8 cellular contexts compared by ENCODE assay signal in genomic region chr7:100148559-100149328, GRCh38. TPM values are rescaled to one million over a fixed set of nuclear protein-coding genes. Genes with fewer than 3 reads are reported as not detected.
DNase-seq lines count a peak whose midpoint lies in the region; ATAC-seq, FAIRE-seq and TF ChIP-seq lines count a peak whose summit lies in the region.

TSS of gene LAMTOR4 (plus strand) at chr7:100148918. CDS start at chr7:100148973, 55 bp downstream.

- DNase-seq in AG04450 (ENCODE audit: low read depth, low spot score) (peak; percentile 99), NCI-H2227 treated with DMSO at 0.1 percent for 48 hours (lab: John Stamatoyannopoulos, UW) (peak; percentile 99), bronchial epithelial cell (ENCODE audit: low read depth) (peak; percentile 98), small intestine (peak; percentile 100)

- WGBS in small intestine, 3 donors: 0 to 1% (median 1%) methylated on average over 39 to 46 of the region's 46 CpGs

- CTCF ChIA-PET in AG04450 (lab: Charles Lee): interaction anchor here (0.6 to 1.0 kb wide), 3 partner anchors 16 to 332 kb away, joined by 3 to 4 read pairs (median 3); no protein-coding TSS in a partner anchor

- TF ChIP-seq CTCF in AG04450 (IDR thresholded peaks at IDR 0.05; ENCODE audit: low read depth, low read length) (no peak), WI38 (IDR thresholded peaks at IDR 0.05; ENCODE audit: low read depth, low read length) (no peak), bronchial epithelial cell (IDR thresholded peaks at IDR 0.05; ENCODE audit: insufficient read depth, low read length, severe bottlenecking) (no peak)

- FAIRE-seq in bronchial epithelial cell (lab: Jason Lieb, UNC) (no peak), small intestine (lab: Jason Lieb, UNC) (no peak)

- H3K27me3 ChIP-seq in AG04450 (ENCODE audit: control insufficient read depth, insufficient read depth, low read length) (no peaks in the 10 kb centered on the region), bronchial epithelial cell (ENCODE audit: control insufficient read depth, insufficient read depth, low read length) (no peaks in the 10 kb centered on the region), iPS-20b (ENCODE audit: insufficient read depth, low read length) (no peaks in the 10 kb centered on the region), small intestine (ENCODE audit: control insufficient read depth in 2 of 2, insufficient read depth in 2 of 2, low read length in 2 of 2) (no peaks in the 10 kb centered on the region)

- H3K36me3 ChIP-seq in bronchial epithelial cell (ENCODE audit: control insufficient read depth, insufficient read depth, low read length) (peaks cover 8% of the 10 kb centered on the region), iPS-20b (ENCODE audit: insufficient read depth, low read depth, low read length) (peaks cover 29% of the 10 kb centered on the region), small intestine (ENCODE audit: control insufficient read depth in 2 of 2, insufficient read depth in 2 of 2, low read length in 2 of 2) (peaks cover 0 to 5% of the 10 kb centered on the region in 2 donors)

- peak within 1 kb of the TSS; percentile 97 for H3K4me3 ChIP-seq in AG04450 (ENCODE audit: low read depth, low read length)
- peak within 1 kb of the TSS; percentile 72 for H3K4me3 ChIP-seq in WI38 (ENCODE audit: low read depth, low read length)
- peak within 1 kb of the TSS; percentile 79 for H3K4me3 ChIP-seq in bronchial epithelial cell (ENCODE audit: low read depth, low read length)
- H3K4me3 ChIP-seq in iPS-20b (ENCODE audit: low read length): peak within 1 kb of the TSS; percentile 96
- peak within 1 kb of the TSS; percentile 67 to 83 for H3K4me3 ChIP-seq in small intestine (ENCODE audit: low read depth in 1 of 2, low read length in 2 of 2)

- POLR2A ChIA-PET in AG04450 (lab: Yijun Ruan, JAX): interaction anchor here (0.7 to 1.6 kb wide), 6 partner anchors 9 to 281 kb away, joined by 3 to 9 read pairs (median 4); partner anchors contain the start of genes GAL3ST4, GPC2, MEPCE and ZCWPW1

- H3K9me3 ChIP-seq in AG04450 (ENCODE audit: control insufficient read depth, insufficient read depth, low read length) (no peaks in the 10 kb centered on the region; the same call in 1 of the 2 replicates), iPS-20b (ENCODE audit: insufficient read depth, low read depth, low read length) (no peaks in the 10 kb centered on the region), small intestine (ENCODE audit: control insufficient read depth, low read depth) (no peaks in the 10 kb centered on the region)

- ATAC-seq in GM18907 (IDR thresholded peaks at IDR 0.05; ENCODE audit: unreplicated experiment) (peak; percentile 96), HG03159 (IDR thresholded peaks at IDR 0.05; ENCODE audit: unreplicated experiment) (peak; percentile 95)

- no peak within 1 kb of the TSS for H3K27ac ChIP-seq in AG04450 (ENCODE audit: low read depth, low read length)
- peak within 1 kb of the TSS; percentile 82 for H3K27ac ChIP-seq in iPS-20b (ENCODE audit: low read length)
- H3K27ac ChIP-seq in small intestine (ENCODE audit: low read depth in 1 of 2, low read length in 1 of 2): peak within 1 kb of the TSS; percentile 66 to 92

- H3K4me1 ChIP-seq in iPS-20b (ENCODE audit: insufficient read depth, low read length) (peaks cover 4% of the 10 kb centered on the region; the same call in 1 of the 2 replicates), small intestine (ENCODE audit: control insufficient read depth in 2 of 2, insufficient read depth in 1 of 2, low read depth in 1 of 2, low read length in 1 of 2) (peaks cover 0 to 8% of the 10 kb centered on the region in 2 donors)

- H3K9ac ChIP-seq in iPS-20b (ENCODE audit: low read depth, low read length): peak within 1 kb of the TSS; percentile 94

RNA-seq across cellular contexts. Expression of gene LAMTOR4, which starts in this region (rescaled TPM):
- 122 and 160 TPM in 2 replicates for polyA plus RNA-seq in AG04450 (2011; rRNA removed)
- 30.8 and 37.4 TPM in 2 replicates for polyA minus RNA-seq in AG04450 (2011; rRNA and poly(A)+ RNA removed)
- total RNA-seq in bronchial epithelial cell: 82.7 and 108 TPM in 2 replicates
- polyA plus RNA-seq in small intestine: 100 to 1,000 TPM; 218 to 370 (median 226) TPM
